17 cellular contexts compared by ENCODE assay signal in genomic region chr7:141588912-141589311, GRCh38. TPM values are rescaled to one million over a fixed set of nuclear protein-coding genes. Genes with fewer than 3 reads are reported as not detected.
DNase-seq lines count a peak whose midpoint lies in the region; ATAC-seq and TF ChIP-seq lines count a peak whose summit lies in the region.
"Had no signal": no experiment of that assay in that cellular context is flagged by ENCODE, and none has a peak within 500 bp of the region (broad histone marks: within the 10 kb centered on the region; RNA-seq: fewer than 3 reads in every experiment).

No MANE protein-coding gene starts in this region.

- H3K27me3 ChIP-seq in SK-N-SH (ENCODE audit: insufficient read depth), result no peaks in the 10 kb centered on the region
- no peaks in the 10 kb centered on the region for H3K27me3 ChIP-seq in H7 (ENCODE audit: control insufficient read depth, insufficient read depth, low read length)

- intact Hi-C loops in activated T-helper 2 cell treated with anti-CD3 and anti-CD28 coated beads, Interferon-gamma antibody, Interleukin-2, Interleukin-4, amounts not matched to agents 10 μg/mL and 5 μg/mL and 100 μg/mL, durations not matched to agents 14 hours and 24 hours and 36 hours (cut with micrococcal nuclease), result loop anchor here (5.0 kb wide), 1 partner anchor 1218 kb away; no protein-coding TSS in a partner anchor

- DNase-seq in stimulated activated naive CD8-positive, alpha-beta T cell treated with anti-CD3 and anti-CD28 coated beads, Interleukin-15, Interleukin-2, amounts not matched to agents 100 U/mL and 50 U/mL, for 24 hours, result no peak
- DNase-seq in activated T-helper 2 cell treated with anti-CD3 and anti-CD28 coated beads, Interferon-gamma antibody, Interleukin-2, Interleukin-4, amounts not matched to agents 10 μg/mL and 5 μg/mL and 100 μg/mL, durations not matched to agents 14 hours and 24 hours and 36 hours (ENCODE audit: low spot score), result no peak
- DNase-seq in immature natural killer cell (no peak), SK-N-SH (no peak), H7 (no peak)
- no peak for DNase-seq in activated CD8-positive, alpha-beta memory T cell treated with anti-CD3 and anti-CD28 coated beads, Interleukin-2, amount 10 ng/mL, durations not matched to agents 7 days and 5 days
- DNase-seq: AML-193; Caco-2; CD4-positive, alpha-beta T cell; DMS153; DMS79; GDM1 had no signal

- no peak overlapping the region for H3K4me3 ChIP-seq in SK-N-SH (ENCODE audit: low read depth in 2 of 2, low read length in 1 of 2)
- H3K4me3 ChIP-seq in H7 (ENCODE audit: insufficient read depth, low read depth, low read length), result no peak overlapping the region
- H3K4me3 ChIP-seq: A549, GM23338, HAP-1 had no signal

- H2AFZ ChIP-seq in SK-N-SH (ENCODE audit: low read depth), result no peak overlapping the region
- H2AFZ ChIP-seq: GM23338 had no signal

- no peak overlapping the region for H3K9ac ChIP-seq in SK-N-SH

- POLR2A ChIA-PET in SK-N-SH (lab: Yijun Ruan, JAX), result no interaction called here

- 97% methylated on average over 4 of the region's 4 CpGs for WGBS in SK-N-SH (ENCODE audit: low lambda C conversion rate)

- H3K9me3 ChIP-seq in SK-N-SH, result no peaks in the 10 kb centered on the region
- H3K9me3 ChIP-seq: A549, Caco-2, HAP-1 had no signal

- H3K36me3 ChIP-seq in SK-N-SH (replicated peaks in 1 of 2; ENCODE audit: control insufficient read depth in 1 of 2, insufficient read depth in 2 of 2, low read length in 1 of 2) (peaks cover 4 to 8% of the 10 kb centered on the region in 2 experiments), H7 (replicated peaks; ENCODE audit: control insufficient read depth, insufficient read depth, low read length) (no peaks in the 10 kb centered on the region)

- no peak overlapping the region for H3K27ac ChIP-seq in SK-N-SH (ENCODE audit: low read depth in 2 of 2, low read length in 1 of 2)
- H3K27ac ChIP-seq: A549, C4-2B had no signal

- peaks cover 80% of the 10 kb centered on the region for H3K4me1 Mint-ChIP-seq in stimulated activated naive CD8-positive, alpha-beta T cell treated with anti-CD3 and anti-CD28 coated beads, Interleukin-15, Interleukin-2, amounts not matched to agents 100 ng/mL and 50 ng/mL, for 24 hours (ENCODE audit: low read depth)
- H3K4me1 Mint-ChIP-seq in activated T-helper 2 cell treated with anti-CD3 and anti-CD28 coated beads, Interferon-gamma antibody, Interleukin-2, Interleukin-4, amounts not matched to agents 10 μg/mL and 5 μg/mL and 100 μg/mL, durations not matched to agents 14 hours and 24 hours and 36 hours (ENCODE audit: low read depth), result peaks cover 62% of the 10 kb centered on the region
- H3K4me1 Mint-ChIP-seq in immature natural killer cell, result peaks cover 89 to 97% of the 10 kb centered on the region in 2 donors
- H3K4me1 Mint-ChIP-seq in activated CD8-positive, alpha-beta memory T cell treated with anti-CD3 and anti-CD28 coated beads, Interleukin-2, amount 10 ng/mL, durations not matched to agents 7 days and 5 days, result peaks cover 56% of the 10 kb centered on the region

- peaks cover 37% of the 10 kb centered on the region for H3K36me3 Mint-ChIP-seq in stimulated activated naive CD8-positive, alpha-beta T cell treated with anti-CD3 and anti-CD28 coated beads, Interleukin-15, Interleukin-2, amounts not matched to agents 100 ng/mL and 50 ng/mL, for 24 hours (ENCODE audit: low read depth)
- H3K36me3 Mint-ChIP-seq in activated T-helper 2 cell treated with anti-CD3 and anti-CD28 coated beads, Interferon-gamma antibody, Interleukin-2, Interleukin-4, amounts not matched to agents 10 μg/mL and 5 μg/mL and 100 μg/mL, durations not matched to agents 14 hours and 24 hours and 36 hours (ENCODE audit: low read depth), result peaks cover 25% of the 10 kb centered on the region
- H3K36me3 Mint-ChIP-seq in immature natural killer cell, result peaks cover 6 to 29% (median 12%) of the 10 kb centered on the region in 3 donors
- H3K36me3 Mint-ChIP-seq in activated CD8-positive, alpha-beta memory T cell treated with anti-CD3 and anti-CD28 coated beads, Interleukin-2, amount 10 ng/mL, durations not matched to agents 7 days and 5 days, result peaks cover 53% of the 10 kb centered on the region

- peaks cover 6% of the 10 kb centered on the region for H3K9me3 Mint-ChIP-seq in stimulated activated naive CD8-positive, alpha-beta T cell treated with anti-CD3 and anti-CD28 coated beads, Interleukin-15, Interleukin-2, amounts not matched to agents 100 ng/mL and 50 ng/mL, for 24 hours
- peaks cover 9% of the 10 kb centered on the region for H3K9me3 Mint-ChIP-seq in activated T-helper 2 cell treated with anti-CD3 and anti-CD28 coated beads, Interferon-gamma antibody, Interleukin-2, Interleukin-4, amounts not matched to agents 10 μg/mL and 5 μg/mL and 100 μg/mL, durations not matched to agents 14 hours and 24 hours and 36 hours
- H3K9me3 Mint-ChIP-seq in immature natural killer cell, result peaks cover 0 to under 1% (median 0%) of the 10 kb centered on the region in 6 donors
- H3K9me3 Mint-ChIP-seq in activated CD8-positive, alpha-beta memory T cell treated with anti-CD3 and anti-CD28 coated beads, Interleukin-2, amount 10 ng/mL, durations not matched to agents 7 days and 5 days (ENCODE audit: low read depth), result no peaks in the 10 kb centered on the region
- H3K9me3 Mint-ChIP-seq: CD4-positive, alpha-beta T cell had no signal

- no peaks in the 10 kb centered on the region for H3K27me3 Mint-ChIP-seq in stimulated activated naive CD8-positive, alpha-beta T cell treated with anti-CD3 and anti-CD28 coated beads, Interleukin-15, Interleukin-2, amounts not matched to agents 100 ng/mL and 50 ng/mL, for 24 hours
- no peaks in the 10 kb centered on the region for H3K27me3 Mint-ChIP-seq in activated T-helper 2 cell treated with anti-CD3 and anti-CD28 coated beads, Interferon-gamma antibody, Interleukin-2, Interleukin-4, amounts not matched to agents 10 μg/mL and 5 μg/mL and 100 μg/mL, durations not matched to agents 14 hours and 24 hours and 36 hours (ENCODE audit: low read depth)
- H3K27me3 Mint-ChIP-seq in immature natural killer cell (ENCODE audit: low read depth in 3 of 3), result peaks cover 0 to 11% (median 0%) of the 10 kb centered on the region in 3 donors
- H3K27me3 Mint-ChIP-seq in activated CD8-positive, alpha-beta memory T cell treated with anti-CD3 and anti-CD28 coated beads, Interleukin-2, amount 10 ng/mL, durations not matched to agents 7 days and 5 days, result no peaks in the 10 kb centered on the region
- H3K27me3 Mint-ChIP-seq: CD4-positive, alpha-beta T cell had no signal

- no peaks in the 10 kb centered on the region; the same call in 1 of the 2 replicates for H3K79me2 ChIP-seq in SK-N-SH (ENCODE audit: insufficient read depth)

- H3K4me1 ChIP-seq in SK-N-SH (ENCODE audit: control insufficient read depth in 1 of 2, insufficient read depth in 2 of 2, low read depth in 1 of 2, low read length in 1 of 2), result peaks cover 2 to 9% of the 10 kb centered on the region in 2 experiments

- no peak overlapping the region for H3K4me2 ChIP-seq in SK-N-SH
- H3K4me2 ChIP-seq: A549, GM23338 had no signal

- TF ChIP-seq CTCF in SK-N-SH (IDR thresholded peaks at IDR 0.05), result no peak

- ATAC-seq in stimulated activated naive CD8-positive, alpha-beta T cell treated with anti-CD3 and anti-CD28 coated beads, Interleukin-15, Interleukin-2, amounts not matched to agents 100 U/mL and 50 U/mL, for 24 hours, result no peak
- no peak for ATAC-seq in activated CD8-positive, alpha-beta memory T cell treated with anti-CD3 and anti-CD28 coated beads, Interleukin-2, amount 10 ng/mL, durations not matched to agents 7 days and 5 days
- ATAC-seq: A549, GM23338 had no signal

- no peak for TF ChIP-seq EP300 in SK-N-SH (IDR thresholded peaks at IDR 0.05; ENCODE audit: borderline replicate concordance in 1 of 2, low read depth in 1 of 2, low read length in 1 of 2)

- no peaks in the 10 kb centered on the region for H3K9me2 ChIP-seq in SK-N-SH

- H3K27ac Mint-ChIP-seq in stimulated activated naive CD8-positive, alpha-beta T cell treated with anti-CD3 and anti-CD28 coated beads, Interleukin-15, Interleukin-2, amounts not matched to agents 100 ng/mL and 50 ng/mL, for 24 hours, result peak overlapping the region; percentile 23
- peak overlapping the region; percentile 33 for H3K27ac Mint-ChIP-seq in activated T-helper 2 cell treated with anti-CD3 and anti-CD28 coated beads, Interferon-gamma antibody, Interleukin-2, Interleukin-4, amounts not matched to agents 10 μg/mL and 5 μg/mL and 100 μg/mL, durations not matched to agents 14 hours and 24 hours and 36 hours
- peak overlapping the region in 5 of 6 donors; percentile 49 to 73 (median 54) for H3K27ac Mint-ChIP-seq in immature natural killer cell
- no peak overlapping the region for H3K27ac Mint-ChIP-seq in activated CD8-positive, alpha-beta memory T cell treated with anti-CD3 and anti-CD28 coated beads, Interleukin-2, amount 10 ng/mL, durations not matched to agents 7 days and 5 days
- H3K27ac Mint-ChIP-seq: CD4-positive, alpha-beta T cell; GM23338 had no signal

- TF ChIP-seq RAD21 in SK-N-SH (IDR thresholded peaks at IDR 0.05; ENCODE audit: low read length), result no peak

- H4K20me1 ChIP-seq in SK-N-SH (ENCODE audit: insufficient read depth), result no peaks in the 10 kb centered on the region

- CTCF ChIA-PET in SK-N-SH (lab: Yijun Ruan, JAX), result interaction anchor here (1.3 kb wide), 1 partner anchor 61 kb away, joined by 3 read pairs; no protein-coding TSS in a partner anchor
- CTCF ChIA-PET in activated CD8-positive, alpha-beta memory T cell treated with anti-CD3 and anti-CD28 coated beads, Interleukin-2, amount 10 ng/mL, durations not matched to agents 7 days and 5 days (lab: Charles Lee), result interaction anchor here (1.2 kb wide), 1 partner anchor 10 kb away, joined by 3 read pairs; no protein-coding TSS in a partner anchor

- no peak overlapping the region for H3K4me3 Mint-ChIP-seq in stimulated activated naive CD8-positive, alpha-beta T cell treated with anti-CD3 and anti-CD28 coated beads, Interleukin-15, Interleukin-2, amounts not matched to agents 100 ng/mL and 50 ng/mL, for 24 hours
- H3K4me3 Mint-ChIP-seq in activated T-helper 2 cell treated with anti-CD3 and anti-CD28 coated beads, Interferon-gamma antibody, Interleukin-2, Interleukin-4, amounts not matched to agents 10 μg/mL and 5 μg/mL and 100 μg/mL, durations not matched to agents 14 hours and 24 hours and 36 hours (ENCODE audit: low read depth), result no peak overlapping the region
- H3K4me3 Mint-ChIP-seq in immature natural killer cell, result peak overlapping the region in 4 of 5 donors; percentile 7 to 30 (median 20)
- H3K4me3 Mint-ChIP-seq in activated CD8-positive, alpha-beta memory T cell treated with anti-CD3 and anti-CD28 coated beads, Interleukin-2, amount 10 ng/mL, durations not matched to agents 7 days and 5 days, result no peak overlapping the region
- H3K4me3 Mint-ChIP-seq: CD4-positive, alpha-beta T cell; GM23338 had no signal

- peaks cover 22% of the 10 kb centered on the region for H3F3A ChIP-seq in SK-N-SH (replicated peaks; ENCODE audit: insufficient read depth)

RNA-seq across cellular contexts. Expression of gene AGK, which starts 37.7 kb away (rescaled TPM):
- 144 and 147 TPM in 2 replicates for total RNA-seq in activated T-helper 2 cell treated with anti-CD3 and anti-CD28 coated beads, Interferon-gamma antibody, Interleukin-2, Interleukin-4, amounts not matched to agents 10 μg/mL and 5 μg/mL and 100 μg/mL, durations not matched to agents 14 hours and 24 hours and 36 hours
- polyA plus RNA-seq in immature natural killer cell, result 100 to 1,000 TPM; 104 to 125 (median 108) TPM
- 45.7 and 67.0 TPM in 2 replicates for polyA plus RNA-seq in SK-N-SH (2012; rRNA removed)
- 59.4 and 65.7 TPM in 2 replicates for polyA plus RNA-seq in SK-N-SH (2012; cell fraction: cytosol; rRNA removed)
- 79.2 and 102 TPM in 2 replicates for polyA plus RNA-seq in SK-N-SH (2012; cell fraction: nucleus; rRNA removed)
- 10 to 100 TPM; 45.9 to 75.8 TPM for total RNA-seq in activated CD8-positive, alpha-beta memory T cell treated with anti-CD3 and anti-CD28 coated beads, Interleukin-2, amount 10 ng/mL, durations not matched to agents 7 days and 5 days
- 49.1 and 59.9 TPM in 2 replicates for total RNA-seq in H7 (2014; rRNA removed; shearing (Covaris generic))

Comparison
In these comparisons a context has a peak if more than half of its experiments do, and no peak if none do; other contexts are left out.
1. H3K4me3 Mint-ChIP-seq: peak in immature natural killer cell (4 of 5); none in stimulated activated naive CD8-positive, alpha-beta T cell treated with anti-CD3 and anti-CD28 coated beads, Interleukin-15, Interleukin-2, amounts not matched to agents 100 ng/mL and 50 ng/mL, for 24 hours (single experiment), activated T-helper 2 cell treated with anti-CD3 and anti-CD28 coated beads, Interferon-gamma antibody, Interleukin-2, Interleukin-4, amounts not matched to agents 10 μg/mL and 5 μg/mL and 100 μg/mL, durations not matched to agents 14 hours and 24 hours and 36 hours (single experiment) and activated CD8-positive, alpha-beta memory T cell treated with anti-CD3 and anti-CD28 coated beads, Interleukin-2, amount 10 ng/mL, durations not matched to agents 7 days and 5 days (single experiment).